In genomic region chr22:24813861-24814770, GRCh38 we compare ENCODE assay signal across 1 cellular context.
TF ChIP-seq lines count a peak whose summit lies in the region.

No MANE protein-coding gene starts in this region.

TF ChIP-seq in HepG2, 621 proteins besides CTCF, POLR2A, EP300 and RAD21:
- TF ChIP-seq ERF (CRISPR knock-in tag; IDR thresholded peaks at IDR 0.05) (no peak), ATF7 (IDR thresholded peaks at IDR 0.05) (peak; percentile 80), ATF7 (CRISPR knock-in tag; IDR thresholded peaks at IDR 0.05) (no peak), RERE (CRISPR knock-in tag; IDR thresholded peaks at IDR 0.05; ENCODE audit: low read depth) (no peak), TCF7 (IDR thresholded peaks at IDR 0.05; ENCODE audit: low read depth) (no peak), ZNF296 (CRISPR knock-in tag; conservative IDR thresholded peaks at IDR 0.05) (no peak)
